ENCODE assay signal across 8 cellular contexts in genomic region chr16:69133555-69133954, GRCh38. TPM values are rescaled to one million over a fixed set of nuclear protein-coding genes. Genes with fewer than 3 reads are reported as not detected.
DNase-seq lines count a peak whose midpoint lies in the region; ATAC-seq and TF ChIP-seq lines count a peak whose summit lies in the region.

No MANE protein-coding gene starts in this region.

- 71% methylated on average over 1 of the region's 1 CpG for WGBS in mammary epithelial cell (ENCODE audit: low coverage, missing lambda C conversion rate)

- H3K36me3 ChIP-seq in mammary epithelial cell (ENCODE audit: insufficient read depth, low read length): peaks cover 13% of the 10 kb centered on the region
- H3K36me3 ChIP-seq in muscle layer of duodenum (ENCODE audit: control insufficient read depth in 1 of 2, insufficient read depth in 2 of 2, low read length in 2 of 2): peaks cover 5 to 21% of the 10 kb centered on the region in 2 donors

- peak overlapping the region; percentile 86 to 98 (median 95) for H3K4me3 Mint-ChIP-seq in IgD-negative memory B cell

- ATAC-seq in GM18909 (IDR thresholded peaks at IDR 0.05; ENCODE audit: poor library complexity, unreplicated experiment): no peak
- no peak for ATAC-seq in HG03520 (IDR thresholded peaks at IDR 0.05; ENCODE audit: unreplicated experiment)

- CTCF ChIA-PET in mammary epithelial cell (lab: Charles Lee; ENCODE audit: low non-redundant PET): interaction anchor here (0.6 kb wide), 1 partner anchor 17 kb away, joined by 3 read pairs; no protein-coding TSS in a partner anchor

- BruUV-seq in mammary epithelial cell (replicated peaks; lab: Mats Ljungman, UMichigan): TSS peak; percentile 40

- DNase-seq in AG09309 (ENCODE audit: low read depth) (no peak), mammary epithelial cell (no peak), DMS 273 treated with DMSO at 0.1 percent for 48 hours (lab: John Stamatoyannopoulos, UW) (no peak), epidermal melanocyte (ENCODE audit: insufficient read length, low spot score) (no peak)

- no peaks in the 10 kb centered on the region for H3K9me3 Mint-ChIP-seq in IgD-negative memory B cell

- dilution Hi-C loops in mammary epithelial cell (cut with HindIII; ENCODE audit: low sequenced_read_pairs): loop anchor here (5.0 kb wide), 1 partner anchor 169 kb away; no protein-coding TSS in a partner anchor

- peaks cover 97% of the 10 kb centered on the region for H3K79me2 ChIP-seq in mammary epithelial cell (ENCODE audit: insufficient read depth, low read length)

- H3K36me3 Mint-ChIP-seq in IgD-negative memory B cell: peaks cover 5% of the 10 kb centered on the region

- H3K27ac ChIP-seq in mammary epithelial cell (ENCODE audit: insufficient read depth, low read depth, low read length) (peak overlapping the region; percentile 74), muscle layer of duodenum (ENCODE audit: low read length) (no peak overlapping the region)

- H3K4me1 Mint-ChIP-seq in IgD-negative memory B cell: peaks cover 29 to 38% (median 38%) of the 10 kb centered on the region in 3 donors

- H3K27ac Mint-ChIP-seq in IgD-negative memory B cell: peak overlapping the region in 2 of 3 donors; percentile 84 to 99

- in situ Hi-C loops in mammary epithelial cell (cut with MboI; ENCODE audit: low sequenced_read_pairs in 2 of 2): no loop called here

- H3K4me2 ChIP-seq in mammary epithelial cell (ENCODE audit: insufficient read depth, low read depth, low read length): peak overlapping the region; percentile 76

- no peaks in the 10 kb centered on the region for H4K20me1 ChIP-seq in mammary epithelial cell (ENCODE audit: insufficient read depth, low read length)

- H3K27me3 ChIP-seq in mammary epithelial cell (ENCODE audit: insufficient read depth, low read length) (no peaks in the 10 kb centered on the region), muscle layer of duodenum (ENCODE audit: low read depth, low read length) (no peaks in the 10 kb centered on the region)

- TF ChIP-seq CTCF in AG09309 (IDR thresholded peaks at IDR 0.05; ENCODE audit: control insufficient read depth, insufficient read depth, low read depth, low read length, missing control alignments) (no peak), mammary epithelial cell (conservative IDR thresholded peaks at IDR 0.05 in 1 of 2, IDR thresholded peaks at IDR 0.05 in 1 of 2; ENCODE audit: extremely low read depth in 1 of 2, insufficient read depth in 1 of 2, low read depth in 1 of 2, low read length in 2 of 2) (no peak)

- peaks cover 17% of the 10 kb centered on the region for H3K4me1 ChIP-seq in mammary epithelial cell (ENCODE audit: insufficient read depth, low read length)
- H3K4me1 ChIP-seq in muscle layer of duodenum (ENCODE audit: control insufficient read depth in 1 of 2, insufficient read depth in 2 of 2, low read length in 2 of 2): peaks cover 8 to 34% of the 10 kb centered on the region in 2 donors

- intact Hi-C loops in mammary epithelial cell (cut with micrococcal nuclease): no loop called here

- H3K4me3 ChIP-seq in AG09309 (ENCODE audit: control insufficient read depth, low read depth, low read length): peak overlapping the region; percentile 100
- H3K4me3 ChIP-seq in mammary epithelial cell (replicated peaks in 1 of 3; ENCODE audit: insufficient read depth in 1 of 3, low read depth in 2 of 3, low read length in 3 of 3): peak overlapping the region; percentile 95 to 99 (median 97)
- H3K4me3 ChIP-seq in muscle layer of duodenum (ENCODE audit: low read depth in 1 of 2, low read length in 2 of 2): peak overlapping the region; percentile 86 to 92

- H3K27me3 Mint-ChIP-seq in IgD-negative memory B cell: no peaks in the 10 kb centered on the region

- no peak overlapping the region for H2AFZ ChIP-seq in mammary epithelial cell (ENCODE audit: low read depth, low read length)

- H3K9ac ChIP-seq in mammary epithelial cell (ENCODE audit: insufficient read depth, low read length): peak overlapping the region; percentile 93

- H3K9me3 ChIP-seq in mammary epithelial cell (replicated peaks; ENCODE audit: insufficient read depth, low read length) (no peaks in the 10 kb centered on the region), muscle layer of duodenum (ENCODE audit: control insufficient read depth in 1 of 2, low read length in 2 of 2) (no peaks in the 10 kb centered on the region)

RNA-seq across cellular contexts. Expression of gene UTP4, which starts 1.1 kb away (rescaled TPM):
- polyA plus RNA-seq in IgD-negative memory B cell (55.0 TPM), mammary epithelial cell (105 TPM)
- 10 to 100 TPM; 27.5 to 94.7 TPM for total RNA-seq in mammary epithelial cell
- polyA minus RNA-seq in mammary epithelial cell: 189 TPM

RNA-seq across cellular contexts. Expression of gene CHTF8, which starts 1.2 kb away (rescaled TPM):
- polyA plus RNA-seq in IgD-negative memory B cell (184 TPM), mammary epithelial cell (117 TPM)
- 100 to 1,000 TPM in 1 of 2 donors, 10 to 100 TPM in 1; 48.2 to 132 TPM for total RNA-seq in mammary epithelial cell
- 224 TPM for polyA minus RNA-seq in mammary epithelial cell

RNA-seq across cellular contexts. Expression of gene HAS3, which starts 28.1 kb away (rescaled TPM):
- polyA plus RNA-seq in IgD-negative memory B cell (0.09 TPM), mammary epithelial cell (58.0 TPM)
- 100 to 1,000 TPM in 1 of 2 donors, 10 to 100 TPM in 1; 38.2 to 133 TPM for total RNA-seq in mammary epithelial cell
- polyA minus RNA-seq in mammary epithelial cell: 61.2 TPM

RNA-seq across cellular contexts. Expression of gene SNTB2, which starts 53.4 kb away (rescaled TPM):
- polyA plus RNA-seq in IgD-negative memory B cell (3.8 TPM), mammary epithelial cell (16.1 TPM)
- total RNA-seq in mammary epithelial cell: 10 to 100 TPM; 20.3 to 31.2 TPM
- polyA minus RNA-seq in mammary epithelial cell: 39.2 TPM

Comparison
In these comparisons a context has a peak if more than half of its experiments do, and no peak if none do; other contexts are left out.
1. RNA of gene HAS3, which starts 28.1 kb away (polyA plus RNA-seq): 58.0 TPM in mammary epithelial cell (single experiment); 0.09 TPM in IgD-negative memory B cell (single experiment); every median in the first group is over 10 times any median in the second.
2. Peak in every context shown above with its lines, with median percentiles within 50 percentile points of each other: H3K4me3 ChIP-seq.